1 cellular context compared by ENCODE assay signal in the genomic region with DNA sequence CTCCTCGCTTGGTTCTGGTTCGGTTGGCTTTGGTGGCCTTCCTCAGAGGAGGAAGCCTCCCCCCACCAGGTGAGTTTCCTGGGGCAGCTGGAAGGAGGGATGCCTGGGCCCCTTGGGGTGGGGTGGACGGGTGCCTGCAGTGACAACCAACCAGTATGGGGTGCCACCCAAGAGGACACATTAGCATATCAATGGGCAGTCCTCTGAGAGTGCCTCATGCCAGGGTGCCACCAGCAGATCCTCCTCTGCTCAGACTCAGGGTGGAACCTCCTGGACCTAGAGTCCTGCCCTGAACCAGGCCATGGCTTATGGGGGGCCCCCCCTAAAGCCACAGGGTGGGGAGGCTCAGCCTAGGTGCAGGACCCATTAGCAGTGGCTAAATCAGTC.
TF ChIP-seq lines count a peak whose summit lies in the region.

No MANE protein-coding gene starts in this region.

TF ChIP-seq in K562, 482 proteins besides CTCF, POLR2A, EP300 and RAD21:
- TF ChIP-seq TSC22D4 (tag; IDR thresholded peaks at IDR 0.05): no peak
- TF ChIP-seq MAFK (IDR thresholded peaks at IDR 0.05; ENCODE audit: low read length): no peak
- no peak for TF ChIP-seq BCOR (IDR thresholded peaks at IDR 0.05)
- no peak for TF ChIP-seq ELF4 (CRISPR knock-in tag; IDR thresholded peaks at IDR 0.05)
- TF ChIP-seq ZSCAN29 (IDR thresholded peaks at IDR 0.05): 0 out of 2 replicates have a peak, but pooled peaks have one; percentile 3
- TF ChIP-seq, protein P1, sequence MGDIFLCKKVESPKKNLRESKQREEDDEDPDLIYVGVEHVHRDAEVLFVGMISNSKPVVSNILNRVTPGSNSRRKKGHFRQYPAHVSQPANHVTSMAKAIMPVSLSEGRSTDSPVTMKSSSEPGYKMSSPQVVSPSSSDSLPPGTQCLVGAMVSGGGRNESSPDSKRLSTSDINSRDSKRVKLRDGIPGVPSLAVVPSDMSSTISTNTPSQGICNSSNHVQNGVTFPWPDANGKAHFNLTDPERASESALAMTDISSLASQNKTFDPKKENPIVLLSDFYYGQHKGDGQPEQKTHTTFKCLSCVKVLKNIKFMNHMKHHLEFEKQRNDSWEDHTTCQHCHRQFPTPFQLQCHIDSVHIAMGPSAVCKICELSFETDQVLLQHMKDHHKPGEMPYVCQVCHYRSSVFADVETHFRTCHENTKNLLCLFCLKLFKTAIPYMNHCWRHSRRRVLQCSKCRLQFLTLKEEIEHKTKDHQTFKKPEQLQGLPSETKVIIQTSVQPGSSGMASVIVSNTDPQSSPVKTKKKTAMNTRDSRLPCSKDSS (IDR thresholded peaks at IDR 0.05; ENCODE audit: low read depth, partially characterized antibody): no peak
